ENCODE assay signal across 8 cellular contexts in the genomic region with DNA sequence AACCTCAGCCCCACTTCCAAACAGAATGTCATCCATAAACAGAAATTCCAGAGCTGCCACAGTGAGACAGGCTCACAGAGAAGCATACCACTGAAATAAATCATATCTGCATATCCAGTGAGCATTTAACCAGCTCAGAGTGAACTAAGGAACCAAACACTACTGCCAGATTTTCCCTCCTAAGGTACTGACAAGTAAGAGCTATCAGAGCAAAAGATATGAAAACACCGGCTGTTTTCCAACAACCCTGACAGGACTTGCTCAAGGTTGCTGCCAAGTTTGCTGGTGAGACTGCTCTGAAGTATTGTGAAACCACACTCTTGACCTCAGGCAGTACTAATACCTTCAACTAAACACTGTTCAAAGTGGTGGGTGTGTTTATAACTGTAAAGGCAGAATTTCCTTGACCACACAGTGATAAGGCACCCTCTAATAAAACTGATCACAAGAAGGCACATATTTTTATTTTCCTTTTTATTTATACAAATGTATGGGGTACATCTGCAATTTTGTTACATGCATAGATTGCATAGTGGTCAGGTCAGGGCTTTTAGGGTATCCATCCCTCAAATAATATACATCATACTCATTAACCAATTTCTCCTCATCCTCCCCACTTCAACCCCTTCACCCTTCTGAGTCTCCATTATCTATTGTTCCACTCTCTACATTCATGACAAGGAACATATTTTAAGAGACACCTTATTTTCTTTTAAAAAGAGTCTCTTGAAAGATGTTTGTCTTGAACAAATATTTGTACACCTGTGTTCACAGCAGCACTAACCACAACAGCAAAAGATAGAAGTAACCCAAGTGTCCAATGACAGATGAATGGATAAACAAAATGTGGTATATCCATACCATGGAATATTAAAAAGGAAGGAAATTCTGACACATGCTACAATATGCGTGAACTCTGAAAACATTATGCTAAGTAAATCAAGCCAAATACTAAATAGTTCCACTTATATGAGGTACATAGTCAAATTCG. TPM values are rescaled to one million over a fixed set of nuclear protein-coding genes. Genes with fewer than 3 reads are reported as not detected.
DNase-seq lines count a peak whose midpoint lies in the region; ATAC-seq and TF ChIP-seq lines count a peak whose summit lies in the region.

No MANE protein-coding gene starts in this region.

- ATAC-seq in GM19328 (IDR thresholded peaks at IDR 0.05; ENCODE audit: unreplicated experiment) (peak; percentile 48), HG03354 (IDR thresholded peaks at IDR 0.05; ENCODE audit: poor library complexity, severe bottlenecking, unreplicated experiment) (peak; percentile 72)

- H3K27ac Mint-ChIP-seq in Caco-2 (ENCODE audit: unreplicated experiment) = peak overlapping the region; percentile 66
- H3K27ac Mint-ChIP-seq in activated naive CD4-positive, alpha-beta T cell treated with anti-CD3 and anti-CD28 coated beads for 36 hours = no peak overlapping the region

- H3K27ac ChIP-seq in caudate nucleus (ENCODE audit: low read depth, low read length) = no peak overlapping the region

- H3K9me3 ChIP-seq in Caco-2 = no peaks in the 10 kb centered on the region

- POLR2A ChIA-PET in Caco-2 (lab: Charles Lee) = interaction anchor here (0.8 to 1.3 kb wide), 3 partner anchors 19 to 27 kb away, joined by 3 to 8 read pairs (median 4); no protein-coding TSS in a partner anchor

- intact Hi-C loops in Caco-2 (cut with micrococcal nuclease; ENCODE audit: unreplicated experiment) = loop anchor here (1.0 kb wide), 3 partner anchors 8 to 25 kb away; no protein-coding TSS in a partner anchor
- intact Hi-C loops in activated naive CD4-positive, alpha-beta T cell treated with anti-CD3 and anti-CD28 coated beads for 36 hours (cut with micrococcal nuclease) = no loop called here

- H3K36me3 ChIP-seq in Caco-2 (ENCODE audit: control insufficient read depth, insufficient read depth, low read length) = no peaks in the 10 kb centered on the region

- no peaks in the 10 kb centered on the region for H3K27me3 ChIP-seq in Caco-2 (replicated peaks; ENCODE audit: control insufficient read depth, insufficient read depth, low read length)

- H3K36me3 Mint-ChIP-seq in Caco-2 (ENCODE audit: insufficient read depth, unreplicated experiment) = peaks cover 6% of the 10 kb centered on the region
- no peaks in the 10 kb centered on the region for H3K36me3 Mint-ChIP-seq in activated naive CD4-positive, alpha-beta T cell treated with anti-CD3 and anti-CD28 coated beads for 36 hours (ENCODE audit: low read depth)

- no peaks in the 10 kb centered on the region for H3K9me3 Mint-ChIP-seq in Caco-2 (ENCODE audit: unreplicated experiment)
- H3K9me3 Mint-ChIP-seq in activated naive CD4-positive, alpha-beta T cell treated with anti-CD3 and anti-CD28 coated beads for 36 hours = no peaks in the 10 kb centered on the region

- H3K4me3 Mint-ChIP-seq in Caco-2 (ENCODE audit: unreplicated experiment) = peak overlapping the region; percentile 42
- no peak overlapping the region for H3K4me3 Mint-ChIP-seq in activated naive CD4-positive, alpha-beta T cell treated with anti-CD3 and anti-CD28 coated beads for 36 hours

- no peaks in the 10 kb centered on the region for H3K27me3 Mint-ChIP-seq in Caco-2 (ENCODE audit: insufficient read depth, unreplicated experiment)
- H3K27me3 Mint-ChIP-seq in activated naive CD4-positive, alpha-beta T cell treated with anti-CD3 and anti-CD28 coated beads for 36 hours (ENCODE audit: low read depth) = no peaks in the 10 kb centered on the region

- peak; percentile 62 to 73 for DNase-seq in Caco-2
- DNase-seq in SW480 (ENCODE audit: low spot score) = peak; percentile 30
- DNase-seq in fibroblast of the aortic adventitia (ENCODE audit: low read depth) = peak; percentile 100
- peak; percentile 91 for DNase-seq in retinal pigment epithelial cell (ENCODE audit: low read depth)
- DNase-seq in activated naive CD4-positive, alpha-beta T cell treated with anti-CD3 and anti-CD28 coated beads for 36 hours = no peak
- no peak for DNase-seq in caudate nucleus (lab: John Stamatoyannopoulos, UW)

- H3K4me3 ChIP-seq in Caco-2 (ENCODE audit: low read depth, low read length) = no peak overlapping the region
- H3K4me3 ChIP-seq in fibroblast of the aortic adventitia (ENCODE audit: low read depth, low read length) = no peak overlapping the region
- no peak overlapping the region for H3K4me3 ChIP-seq in retinal pigment epithelial cell (ENCODE audit: low read length)

- CTCF ChIA-PET in Caco-2 (lab: Charles Lee) = interaction anchor here (0.5 to 1.2 kb wide), 6 partner anchors 18 to 60 kb away, joined by 3 to 6 read pairs (median 3); partner anchors contain the start of gene SGMS1
- CTCF ChIA-PET in activated naive CD4-positive, alpha-beta T cell treated with anti-CD3 and anti-CD28 coated beads for 36 hours (lab: Charles Lee) = interaction anchor here (1.6 kb wide), 1 partner anchor 8 kb away, joined by 4 read pairs; no protein-coding TSS in a partner anchor

- no TSS peak for BruUV-seq in Caco-2 (replicated peaks; lab: Mats Ljungman, UMichigan)

- no peak for TF ChIP-seq CTCF in Caco-2 (IDR thresholded peaks at IDR 0.05; ENCODE audit: insufficient read depth in 1 of 2, low read depth in 1 of 2, low read length in 1 of 2, severe bottlenecking in 1 of 2, unreplicated experiment in 1 of 2)
- TF ChIP-seq CTCF in fibroblast of the aortic adventitia (IDR thresholded peaks at IDR 0.05; ENCODE audit: insufficient read depth, low read length) = no peak
- no peak for TF ChIP-seq CTCF in retinal pigment epithelial cell (conservative IDR thresholded peaks at IDR 0.05; ENCODE audit: low read depth, low read length)

- H3K4me1 Mint-ChIP-seq in Caco-2 (ENCODE audit: low read depth, unreplicated experiment) = peaks cover 57% of the 10 kb centered on the region
- peaks cover 62% of the 10 kb centered on the region for H3K4me1 Mint-ChIP-seq in activated naive CD4-positive, alpha-beta T cell treated with anti-CD3 and anti-CD28 coated beads for 36 hours (ENCODE audit: low read depth)

- H3K4me1 ChIP-seq in Caco-2 = peaks cover 55% of the 10 kb centered on the region

RNA-seq across cellular contexts. Expression of gene SGMS1, which starts 18.2 kb away (rescaled TPM):
- 30.5 and 34.8 TPM in 2 replicates for total RNA-seq in Caco-2 (2022)
- 61.2 and 122 TPM in 2 replicates for total RNA-seq in fibroblast of the aortic adventitia (ENCODE audit: low replicate concordance)
- 1 to 10 TPM; 8.1 to 8.8 TPM for total RNA-seq in activated naive CD4-positive, alpha-beta T cell treated with anti-CD3 and anti-CD28 coated beads for 36 hours

Comparison
In these comparisons a context has a peak if more than half of its experiments do, and no peak if none do; other contexts are left out.
1. DNase-seq: peak in Caco-2 (2 of 2), SW480 (single experiment), fibroblast of the aortic adventitia (single experiment) and retinal pigment epithelial cell (single experiment); none in activated naive CD4-positive, alpha-beta T cell treated with anti-CD3 and anti-CD28 coated beads for 36 hours (single experiment) and caudate nucleus (0 of 61).